In genomic region chr5:14945021-14945420, GRCh38 we compare ENCODE assay signal across 19 cellular contexts.
DNase-seq lines count a peak whose midpoint lies in the region; ATAC-seq, FAIRE-seq and TF ChIP-seq lines count a peak whose summit lies in the region.
"Had no signal": no experiment of that assay in that cellular context is flagged by ENCODE, and none has a peak within 500 bp of the region (broad histone marks: within the 10 kb centered on the region; RNA-seq: fewer than 3 reads in every experiment).

No MANE protein-coding gene starts in this region.

- no peak overlapping the region for H2BK15ac ChIP-seq in IMR-90 (ENCODE audit: low read depth, low read length)

- H3K4ac ChIP-seq in IMR-90 (ENCODE audit: low read depth, low read length): no peak overlapping the region

- H2BK5ac ChIP-seq in IMR-90 (ENCODE audit: low read depth, low read length, poor library complexity, severe bottlenecking): no peak overlapping the region

- H3K27me3 ChIP-seq in IMR-90 (ENCODE audit: control insufficient read depth, insufficient read depth, low read length) (peaks cover 6% of the 10 kb centered on the region), foreskin keratinocyte (peaks cover 4% of the 10 kb centered on the region)
- H3K27me3 ChIP-seq: BE2C had no signal

- no peak overlapping the region for H3K18ac ChIP-seq in IMR-90 (ENCODE audit: low read depth, low read length)

- no peak overlapping the region for H2BK20ac ChIP-seq in IMR-90 (ENCODE audit: low read depth, low read length)

- H3K9ac ChIP-seq in IMR-90 (ENCODE audit: low read depth, low read length): no peak overlapping the region

- H3K4me1 ChIP-seq in A549 (peaks cover 27% of the 10 kb centered on the region), IMR-90 (ENCODE audit: control insufficient read depth, insufficient read depth, low read length) (no peaks in the 10 kb centered on the region), foreskin keratinocyte (no peaks in the 10 kb centered on the region)
- H3K4me1 ChIP-seq: Caco-2 had no signal

- POLR2A ChIA-PET in A549 (lab: Yijun Ruan, JAX) (no interaction called here), IMR-90 (lab: Charles Lee; ENCODE audit: unreplicated experiment) (no interaction called here)

- TF ChIP-seq EP300 in A549 (IDR thresholded peaks at IDR 0.05): 0 out of 5 replicates have a peak, but pooled peaks of 1 of the 2 experiments have one; percentile 32

- H2AFZ ChIP-seq in IMR-90 (replicated peaks; ENCODE audit: low read length, poor library complexity): no peak overlapping the region

- H4K20me1 ChIP-seq in IMR-90 (ENCODE audit: insufficient read depth, low read length): no peaks in the 10 kb centered on the region

- 11% methylated on average over 3 of the region's 3 CpGs for WGBS in A549 (ENCODE audit: missing lambda C conversion rate)
- WGBS in IMR-90 (ENCODE audit: extremely low coverage in 2 of 2, insufficient read length in 1 of 2), 2 experiments: no CpG with 5 or more reads among the region's 3 CpGs

- H2AK5ac ChIP-seq in IMR-90 (ENCODE audit: low read depth, low read length): no peak overlapping the region

- no peaks in the 10 kb centered on the region for H3K36me3 ChIP-seq in IMR-90 (ENCODE audit: control insufficient read depth, insufficient read depth, low read length)
- H3K36me3 ChIP-seq: BE2C had no signal

- FAIRE-seq in A549 (lab: Jason Lieb, UNC): no peak
- FAIRE-seq: D721Med, GM12878, GM19239, H1, K562 had no signal

- TF ChIP-seq RAD21 in A549 (conservative IDR thresholded peaks at IDR 0.05 in 1 of 2, IDR thresholded peaks at IDR 0.05 in 1 of 2) (no peak), IMR-90 (IDR thresholded peaks at IDR 0.05; ENCODE audit: low read length) (no peak)

- DNase-seq in DMS53 (lab: John Stamatoyannopoulos, UW): peak; percentile 35
- no peak for DNase-seq in DMS53 treated with DMSO at 0.1 percent for 48 hours (lab: John Stamatoyannopoulos, UW; ENCODE audit: unreplicated experiment)
- peak in 1 of 2 experiments; percentile 76 for DNase-seq in A549 (ENCODE audit: low read depth in 1 of 2, low spot score in 1 of 2)
- DNase-seq in IMR-90: peak; percentile 12
- DNase-seq in iris pigment epithelial cell (ENCODE audit: low read depth): peak; percentile 18
- DNase-seq in foreskin keratinocyte: no peak
- no peak for DNase-seq in 8988T
- DNase-seq in NCI-H1417 treated with DMSO at 0.1 percent for 48 hours (lab: John Stamatoyannopoulos, UW): no peak
- DNase-seq: BE2C; Caco-2; CD4-positive, alpha-beta T cell; DMS79 treated with DMSO at 0.1 percent for 48 hours; H9 had no signal

- H3K9me3 ChIP-seq in A549 (peaks cover 9% of the 10 kb centered on the region; the same call in 1 of the 3 replicates), IMR-90 (ENCODE audit: control insufficient read depth, insufficient read depth, low read length) (no peaks in the 10 kb centered on the region)
- H3K9me3 ChIP-seq: BE2C, Caco-2 had no signal

- dilution Hi-C loops in IMR-90 (cut with HindIII; ENCODE audit: low sequenced_read_pairs, unreplicated experiment): no loop called here

- CTCF ChIA-PET in A549 (lab: Yijun Ruan, JAX): no interaction called here
- CTCF ChIA-PET in IMR-90 (lab: Yijun Ruan, JAX): interaction anchor here (0.7 kb wide), 1 partner anchor 26 kb away, joined by 3 read pairs; no protein-coding TSS in a partner anchor

- BruUV-seq in IMR-90 (replicated peaks; lab: Mats Ljungman, UMichigan): no TSS peak

- intact Hi-C loops in IMR-90 (cut with micrococcal nuclease): no loop called here

- no peak overlapping the region for H2BK120ac ChIP-seq in IMR-90 (ENCODE audit: low read depth, low read length)

- H3K27ac ChIP-seq in A549: peak overlapping the region; percentile 29 to 36; a peak in 3 of 6 replicates
- no peak overlapping the region for H3K27ac ChIP-seq in IMR-90 (ENCODE audit: insufficient read depth, low read length)
- H3K27ac ChIP-seq in foreskin keratinocyte: no peak overlapping the region
- H3K27ac ChIP-seq: 22Rv1 had no signal

- TF ChIP-seq POLR2A in A549 (IDR thresholded peaks at IDR 0.05; ENCODE audit: low read length) (no peak), IMR-90 (IDR thresholded peaks at IDR 0.05; ENCODE audit: low read depth, low read length) (no peak)

- H3K79me1 ChIP-seq in IMR-90 (ENCODE audit: low read depth in 1 of 2, low read length in 2 of 2): no peaks in the 10 kb centered on the region

- no peak overlapping the region for H3K4me3 ChIP-seq in A549
- H3K4me3 ChIP-seq in IMR-90 (ENCODE audit: insufficient read depth, low read depth, low read length): no peak overlapping the region
- H3K4me3 ChIP-seq: GM12878, K562 had no signal

- H3K23ac ChIP-seq in IMR-90 (ENCODE audit: low read depth, low read length): no peak overlapping the region

- no peak overlapping the region for H3K56ac ChIP-seq in IMR-90 (ENCODE audit: extremely low read depth, insufficient read depth, low read length)

- H2AK9ac ChIP-seq in IMR-90 (replicated peaks; ENCODE audit: low read depth, low read length, poor library complexity): no peak overlapping the region

- in situ Hi-C loops in IMR-90 (cut with MboI; ENCODE audit: low sequenced_read_pairs): no loop called here

- H4K5ac ChIP-seq in IMR-90 (ENCODE audit: low read depth, low read length): no peak overlapping the region

- H3K9me1 ChIP-seq in IMR-90 (ENCODE audit: insufficient read depth, low read length): no peaks in the 10 kb centered on the region; the same call in 1 of the 2 replicates

- ATAC-seq in A549 (peak; percentile 84 to 90), IMR-90 (ENCODE audit: low read depth) (peak; percentile 29; the same call in 1 of the 2 replicates), foreskin keratinocyte (no peak)
- ATAC-seq: GM12878, K562 had no signal

- H4K91ac ChIP-seq in IMR-90 (ENCODE audit: insufficient read depth, low read depth, low read length): no peak overlapping the region

- TF ChIP-seq CTCF in A549 (IDR thresholded peaks at IDR 0.05): no peak
- TF ChIP-seq CTCF in IMR-90 (conservative IDR thresholded peaks at IDR 0.05; ENCODE audit: low read depth, low read length): no peak
- TF ChIP-seq CTCF in foreskin keratinocyte (conservative IDR thresholded peaks at IDR 0.05): no peak

- H4K8ac ChIP-seq in IMR-90 (ENCODE audit: low read depth in 2 of 2, low read length in 2 of 2): no peak overlapping the region

- H3K4me2 ChIP-seq in A549 (peak overlapping the region; percentile 61), IMR-90 (ENCODE audit: low read depth, low read length) (no peak overlapping the region)

- H3K14ac ChIP-seq in IMR-90 (replicated peaks; ENCODE audit: low read depth, low read length): no peak overlapping the region

TF ChIP-seq in A549, 52 proteins besides CTCF, POLR2A, EP300 and RAD21:
- TF ChIP-seq GATA3 (IDR thresholded peaks at IDR 0.05; ENCODE audit: borderline replicate concordance) (peak; percentile 52; the same call in 1 of the 2 replicates), HEYL (CRISPR knock-in tag; IDR thresholded peaks at IDR 0.05) (no peak)
TF ChIP-seq in A549: peak in this region for 1.

TF ChIP-seq in IMR-90, 13 proteins besides CTCF, POLR2A, EP300 and RAD21:
- TF ChIP-seq MAZ (IDR thresholded peaks at IDR 0.05; ENCODE audit: borderline replicate concordance, low read depth, low read length) (no peak), RFX5 (IDR thresholded peaks at IDR 0.05; ENCODE audit: low read depth, low read length) (no peak), USF2 (IDR thresholded peaks at IDR 0.05; ENCODE audit: low read depth, low read length) (no peak), CEBPB (IDR thresholded peaks at IDR 0.05; ENCODE audit: low read depth, low read length) (no peak)
TF ChIP-seq in IMR-90: peak in this region for 0.

Comparison
In these comparisons a context has a peak if more than half of its experiments do, and no peak if none do; other contexts are left out.
1. DNase-seq: peak in DMS53 (single experiment), IMR-90 (single experiment) and iris pigment epithelial cell (single experiment); none in DMS53 treated with DMSO at 0.1 percent for 48 hours (single experiment), foreskin keratinocyte (0 of 2), 8988T (single experiment) and NCI-H1417 treated with DMSO at 0.1 percent for 48 hours (single experiment).
2. H3K27ac ChIP-seq: peak in A549 (2 of 2); none in IMR-90 (single experiment) and foreskin keratinocyte (single experiment).